Comparison of ENCODE assay signal across 1 cellular context in the genomic region with DNA sequence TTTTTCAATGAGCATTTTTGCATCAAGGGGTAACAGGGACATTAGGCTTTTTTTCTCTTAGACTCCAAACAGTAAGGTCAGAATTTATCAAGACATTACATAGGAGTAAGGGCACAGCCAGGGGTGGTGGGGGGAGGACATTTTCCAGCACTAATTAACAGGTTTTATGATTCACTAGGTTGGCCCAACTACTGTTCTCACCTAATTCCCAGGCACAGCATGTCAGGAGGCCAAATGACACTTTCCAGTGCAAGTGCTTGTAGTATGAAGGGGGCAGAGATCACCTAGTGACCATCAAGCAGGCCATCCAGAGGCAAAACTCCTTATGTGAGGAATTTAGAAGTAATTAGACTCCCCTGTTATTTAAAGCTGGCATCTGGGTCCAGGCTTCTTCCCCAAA.
TF ChIP-seq lines count a peak whose summit lies in the region.

No MANE protein-coding gene starts in this region.

TF ChIP-seq in HEK293T, 16 proteins besides CTCF, POLR2A, EP300 and RAD21 (continued from another document):
- TF ChIP-seq PKNOX1 (IDR thresholded peaks at IDR 0.05), result no peak
- no peak for TF ChIP-seq BHLHE40 (IDR thresholded peaks at IDR 0.05; ENCODE audit: borderline replicate concordance)
- TF ChIP-seq ELF4 (IDR thresholded peaks at IDR 0.05), result no peak
- no peak for TF ChIP-seq ZNF384 (IDR thresholded peaks at IDR 0.05)
- no peak for TF ChIP-seq ARNT (IDR thresholded peaks at IDR 0.05)
- TF ChIP-seq SUZ12 (IDR thresholded peaks at IDR 0.05), result no peak
- no peak for TF ChIP-seq SP1 (IDR thresholded peaks at IDR 0.05)
- TF ChIP-seq FOXA1 (IDR thresholded peaks at IDR 0.05), result no peak
- TF ChIP-seq FOXM1 (IDR thresholded peaks at IDR 0.05; ENCODE audit: borderline replicate concordance), result no peak
- no peak for TF ChIP-seq TARDBP (IDR thresholded peaks at IDR 0.05)
- TF ChIP-seq LEF1 (IDR thresholded peaks at IDR 0.05; ENCODE audit: borderline replicate concordance), result no peak
- TF ChIP-seq HDGF (IDR thresholded peaks at IDR 0.05; ENCODE audit: borderline replicate concordance), result no peak
